Comparison of ENCODE assay signal across 12 cellular contexts in genomic region chr18:21513292-21513691, GRCh38.
"Had no signal": no experiment of that assay in that cellular context is flagged by ENCODE, and none has a peak within 500 bp of the region (broad histone marks: within the 10 kb centered on the region; RNA-seq: fewer than 3 reads in every experiment).

No MANE protein-coding gene starts in this region.

- H3K4me3 Mint-ChIP-seq: activated B cell treated with CpG ODN at 0.5 μM for 24 hours; activated CD4-positive, alpha-beta T cell treated with anti-CD3 and anti-CD28 coated beads, Interleukin-2, amount 10 ng/mL, durations not matched to agents 7 days and 5 days; activated naive CD4-positive, alpha-beta T cell treated with anti-CD3 and anti-CD28 coated beads for 36 hours; nephron; T-helper 1 cell treated with Interleukin-12 subunit alpha and Interleukin-12 subunit beta and Interleukin-4 antibody, amounts not matched to agents 30 μg/mL and 1 μg/mL, for 36 hours had no signal

- H3K36me3 ChIP-seq: adrenal gland had no signal

- H3K27me3 Mint-ChIP-seq: activated B cell treated with CpG ODN at 0.5 μM for 24 hours; activated CD4-positive, alpha-beta T cell treated with anti-CD3 and anti-CD28 coated beads, Interleukin-2, amount 10 ng/mL, durations not matched to agents 7 days and 5 days had no signal

- DNase-seq: activated B cell treated with CpG ODN at 0.5 μM for 24 hours; activated CD4-positive, alpha-beta T cell treated with anti-CD3 and anti-CD28 coated beads, Interleukin-2, amount 10 ng/mL, durations not matched to agents 7 days and 5 days; activated CD8-positive, alpha-beta memory T cell treated with anti-CD3 and anti-CD28 coated beads for 24 hours; activated naive CD4-positive, alpha-beta T cell treated with anti-CD3 and anti-CD28 coated beads for 36 hours; adrenal gland; effector CD4-positive, alpha-beta T cell; left cardiac atrium; sigmoid colon; stimulated activated CD4-positive, alpha-beta T cell treated with anti-CD3 and anti-CD28 coated beads, Interleukin-2, amount 100 ng/mL, for 48 hours; stimulated activated naive CD4-positive, alpha-beta T cell treated with Interleukin-2 at 50 U/mL for 16 hours had no signal

- H3K4me3 ChIP-seq: adrenal gland, sigmoid colon had no signal

- ATAC-seq: left cardiac atrium had no signal

- H3K9me3 Mint-ChIP-seq: nephron; T-helper 1 cell treated with Interleukin-12 subunit alpha and Interleukin-12 subunit beta and Interleukin-4 antibody, amounts not matched to agents 30 μg/mL and 1 μg/mL, for 36 hours had no signal

- H3K27ac Mint-ChIP-seq: activated B cell treated with CpG ODN at 0.5 μM for 24 hours; activated CD4-positive, alpha-beta T cell treated with anti-CD3 and anti-CD28 coated beads, Interleukin-2, amount 10 ng/mL, durations not matched to agents 7 days and 5 days; activated naive CD4-positive, alpha-beta T cell treated with anti-CD3 and anti-CD28 coated beads for 36 hours; nephron; T-helper 1 cell treated with Interleukin-12 subunit alpha and Interleukin-12 subunit beta and Interleukin-4 antibody, amounts not matched to agents 30 μg/mL and 1 μg/mL, for 36 hours had no signal

- H3K4me1 Mint-ChIP-seq: activated B cell treated with CpG ODN at 0.5 μM for 24 hours; activated CD4-positive, alpha-beta T cell treated with anti-CD3 and anti-CD28 coated beads, Interleukin-2, amount 10 ng/mL, durations not matched to agents 7 days and 5 days; nephron had no signal

- H3K27me3 ChIP-seq: adrenal gland, sigmoid colon had no signal
